In the genomic region with DNA sequence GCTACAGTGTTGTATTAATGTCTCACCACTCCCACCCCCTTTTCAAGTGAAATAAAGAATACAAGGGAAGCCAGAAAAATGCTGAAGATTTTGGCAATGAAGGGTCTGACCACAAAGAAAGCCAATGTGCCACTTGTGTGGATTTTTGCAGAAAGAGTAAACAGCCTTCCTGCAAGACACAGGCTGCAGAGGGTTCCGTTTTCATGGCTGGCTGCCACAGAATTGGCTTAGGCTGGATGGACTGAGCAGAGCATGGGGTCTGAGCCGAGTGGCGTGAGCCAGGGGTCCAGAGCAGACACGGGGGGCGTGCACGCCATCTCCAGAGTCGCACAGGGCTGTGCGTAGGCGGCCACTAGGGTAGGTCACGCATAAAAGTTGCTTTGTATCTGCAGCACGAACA, we compare ENCODE assay signal across 13 cellular contexts.
DNase-seq lines count a peak whose midpoint lies in the region; ATAC-seq and TF ChIP-seq lines count a peak whose summit lies in the region.
"Had no signal": no experiment of that assay in that cellular context is flagged by ENCODE, and none has a peak within 500 bp of the region (broad histone marks: within the 10 kb centered on the region; RNA-seq: fewer than 3 reads in every experiment).

No MANE protein-coding gene starts in this region.

- H3K9me1 ChIP-seq in IMR-90 (ENCODE audit: insufficient read depth, low read length): no peaks in the 10 kb centered on the region

- in situ Hi-C loops in IMR-90 (cut with MboI; ENCODE audit: low sequenced_read_pairs): no loop called here
- in situ Hi-C loops in mammary epithelial cell (cut with MboI; ENCODE audit: low sequenced_read_pairs in 2 of 2): no loop called here

- H2BK20ac ChIP-seq in IMR-90 (ENCODE audit: low read depth, low read length): no peak overlapping the region

- no peak overlapping the region for H2BK5ac ChIP-seq in IMR-90 (ENCODE audit: low read depth, low read length, poor library complexity, severe bottlenecking)

- DNase-seq in IMR-90: peak; percentile 4
- no peak for DNase-seq in mammary epithelial cell
- DNase-seq in medulla oblongata (ENCODE audit: extremely low spot score): peak; percentile 8
- DNase-seq in thoracic aorta (ENCODE audit: low spot score): no peak
- no peak for DNase-seq in right lobe of liver
- DNase-seq in NCI-H748 (lab: John Stamatoyannopoulos, UW; ENCODE audit: unreplicated experiment): no peak
- no peak for DNase-seq in aorta
- DNase-seq: activated CD4-positive, CD25-positive, alpha-beta regulatory T cell treated with anti-CD3 and anti-CD28 coated beads, Interleukin-2, amount 50 U/mL, for 72 hours; activated effector memory CD4-positive, alpha-beta T cell treated with Interleukin-2 at 50 U/mL for 16 hours; naive B cell; SHP77 treated with DMSO at 0.1 percent for 48 hours; stimulated activated CD4-positive, alpha-beta T cell treated with anti-CD3 and anti-CD28 coated beads, Interleukin-4, amount 100 ng/mL, for 4 hours had no signal

- dilution Hi-C loops in IMR-90 (cut with HindIII; ENCODE audit: low sequenced_read_pairs, unreplicated experiment) (no loop called here), mammary epithelial cell (cut with HindIII; ENCODE audit: low sequenced_read_pairs) (no loop called here)

- H3K36me3 ChIP-seq in IMR-90 (ENCODE audit: control insufficient read depth, insufficient read depth, low read length): no peaks in the 10 kb centered on the region
- no peaks in the 10 kb centered on the region for H3K36me3 ChIP-seq in mammary epithelial cell (ENCODE audit: insufficient read depth, low read length)
- no peaks in the 10 kb centered on the region for H3K36me3 ChIP-seq in thoracic aorta
- H3K36me3 ChIP-seq in right lobe of liver: no peaks in the 10 kb centered on the region
- H3K36me3 ChIP-seq in aorta (ENCODE audit: control insufficient read depth in 1 of 2, insufficient read depth in 2 of 2, low read length in 1 of 2): no peaks in the 10 kb centered on the region

- no peak overlapping the region for H2BK15ac ChIP-seq in IMR-90 (ENCODE audit: low read depth, low read length)

- H4K5ac ChIP-seq in IMR-90 (ENCODE audit: low read depth, low read length): no peak overlapping the region

- POLR2A ChIA-PET in IMR-90 (lab: Charles Lee; ENCODE audit: unreplicated experiment): no interaction called here

- H2AK5ac ChIP-seq in IMR-90 (ENCODE audit: low read depth, low read length): no peak overlapping the region

- no peak overlapping the region for H3K56ac ChIP-seq in IMR-90 (ENCODE audit: extremely low read depth, insufficient read depth, low read length)

- no peak for TF ChIP-seq RAD21 in IMR-90 (IDR thresholded peaks at IDR 0.05; ENCODE audit: low read length)

- H2AK9ac ChIP-seq in IMR-90 (replicated peaks; ENCODE audit: low read depth, low read length, poor library complexity): no peak overlapping the region

- intact Hi-C loops in IMR-90 (cut with micrococcal nuclease): loop anchor here (5.0 kb wide), 1 partner anchor 101 kb away; no protein-coding TSS in a partner anchor
- intact Hi-C loops in mammary epithelial cell (cut with micrococcal nuclease): no loop called here
- intact Hi-C loops in right lobe of liver (cut with DNase I): no loop called here
- intact Hi-C loops in aorta (cut with DNase I): no loop called here

- H4K8ac ChIP-seq in IMR-90 (ENCODE audit: low read depth in 2 of 2, low read length in 2 of 2): no peak overlapping the region

- no peak overlapping the region for H3K4ac ChIP-seq in IMR-90 (ENCODE audit: low read depth, low read length)

- TF ChIP-seq CTCF in IMR-90 (conservative IDR thresholded peaks at IDR 0.05; ENCODE audit: low read depth, low read length): no peak
- TF ChIP-seq CTCF in mammary epithelial cell (conservative IDR thresholded peaks at IDR 0.05 in 1 of 2, IDR thresholded peaks at IDR 0.05 in 1 of 2; ENCODE audit: extremely low read depth in 1 of 2, insufficient read depth in 1 of 2, low read depth in 1 of 2, low read length in 2 of 2): no peak
- no peak for TF ChIP-seq CTCF in thoracic aorta (IDR thresholded peaks at IDR 0.05)
- no peak for TF ChIP-seq CTCF in right lobe of liver (IDR thresholded peaks at IDR 0.05)

- TF ChIP-seq POLR2A in IMR-90 (IDR thresholded peaks at IDR 0.05; ENCODE audit: low read depth, low read length) (no peak), right lobe of liver (IDR thresholded peaks at IDR 0.05) (no peak)

- no peak overlapping the region for H3K14ac ChIP-seq in IMR-90 (replicated peaks; ENCODE audit: low read depth, low read length)

- no peaks in the 10 kb centered on the region for H3K79me1 ChIP-seq in IMR-90 (ENCODE audit: low read depth in 1 of 2, low read length in 2 of 2)

- no peak overlapping the region for H3K18ac ChIP-seq in IMR-90 (ENCODE audit: low read depth, low read length)

- H3K4me2 ChIP-seq in IMR-90 (ENCODE audit: low read depth, low read length) (peak overlapping the region; percentile 81), mammary epithelial cell (ENCODE audit: insufficient read depth, low read depth, low read length) (peak overlapping the region; percentile 62)

- 20% methylated on average over 11 of the region's 11 CpGs; no CpG with 5 or more reads in 1 of the 2 experiments for WGBS in IMR-90 (ENCODE audit: extremely low coverage in 2 of 2, insufficient read length in 1 of 2), 2 experiments
- WGBS in mammary epithelial cell (ENCODE audit: low coverage, missing lambda C conversion rate): 1% methylated on average over 9 of the region's 11 CpGs
- 49% methylated on average over 6 of the region's 11 CpGs for WGBS in right lobe of liver (ENCODE audit: insufficient coverage, low coverage, low lambda C conversion rate, missing lambda C conversion rate)
- WGBS in aorta, 2 donors: 8 to 16% methylated on average over 11 of the region's 11 CpGs

- no peaks in the 10 kb centered on the region for H3K4me1 ChIP-seq in IMR-90 (ENCODE audit: control insufficient read depth, insufficient read depth, low read length)
- peaks cover 2% of the 10 kb centered on the region for H3K4me1 ChIP-seq in mammary epithelial cell (ENCODE audit: insufficient read depth, low read length)
- peaks cover 0 to 7% of the 10 kb centered on the region in 2 donors for H3K4me1 ChIP-seq in thoracic aorta (ENCODE audit: control insufficient read depth in 1 of 2, low read depth in 2 of 2)
- no peaks in the 10 kb centered on the region for H3K4me1 ChIP-seq in right lobe of liver
- H3K4me1 ChIP-seq in aorta (ENCODE audit: control insufficient read depth in 1 of 2, insufficient read depth in 2 of 2, low read length in 2 of 2): no peaks in the 10 kb centered on the region

- H3K9ac ChIP-seq in IMR-90 (ENCODE audit: low read depth, low read length) (no peak overlapping the region), mammary epithelial cell (ENCODE audit: insufficient read depth, low read length) (no peak overlapping the region)

- H2AFZ ChIP-seq in IMR-90 (replicated peaks; ENCODE audit: low read length, poor library complexity): no peak overlapping the region
- H2AFZ ChIP-seq in mammary epithelial cell (ENCODE audit: low read depth, low read length): peak overlapping the region; percentile 86

- H3K27me3 ChIP-seq in IMR-90 (ENCODE audit: control insufficient read depth, insufficient read depth, low read length): peaks cover 2% of the 10 kb centered on the region
- H3K27me3 ChIP-seq in mammary epithelial cell (ENCODE audit: insufficient read depth, low read length): peaks cover 3% of the 10 kb centered on the region
- H3K27me3 ChIP-seq in thoracic aorta (replicated peaks; ENCODE audit: insufficient read depth): no peaks in the 10 kb centered on the region
- H3K27me3 ChIP-seq in right lobe of liver: no peaks in the 10 kb centered on the region
- H3K27me3 ChIP-seq in aorta (ENCODE audit: control insufficient read depth in 1 of 2, insufficient read depth in 2 of 2, low read length in 1 of 2): no peaks in the 10 kb centered on the region

- H3K4me3 ChIP-seq in IMR-90 (ENCODE audit: insufficient read depth, low read depth, low read length) (peak overlapping the region; percentile 41; the same call in 1 of the 2 replicates), mammary epithelial cell (replicated peaks in 1 of 3; ENCODE audit: insufficient read depth in 1 of 3, low read depth in 2 of 3, low read length in 3 of 3) (no peak overlapping the region), thoracic aorta (peak overlapping the region; percentile 66), right lobe of liver (no peak overlapping the region), aorta (ENCODE audit: low read length in 2 of 2) (peak overlapping the region in 1 of 2 donors; percentile 16)

- CTCF ChIA-PET in IMR-90 (lab: Yijun Ruan, JAX): interaction anchor here (0.6 kb wide), 1 partner anchor 988 kb away, joined by 3 read pairs; no protein-coding TSS in a partner anchor
- CTCF ChIA-PET in mammary epithelial cell (lab: Charles Lee; ENCODE audit: low non-redundant PET): no interaction called here

- H2BK120ac ChIP-seq in IMR-90 (ENCODE audit: low read depth, low read length): no peak overlapping the region

- H4K91ac ChIP-seq in IMR-90 (ENCODE audit: insufficient read depth, low read depth, low read length): no peak overlapping the region

- peak; percentile 57 for ATAC-seq in IMR-90 (ENCODE audit: low read depth)
- ATAC-seq in thoracic aorta (ENCODE audit: insufficient number of reproducible peaks, low FRiP score, low read depth): no peak
- ATAC-seq in right lobe of liver: no peak
- no peak for ATAC-seq in HG03378 (IDR thresholded peaks at IDR 0.05; ENCODE audit: unreplicated experiment)
- no peak for ATAC-seq in aorta (ENCODE audit: low FRiP score)

- no peak overlapping the region for H3K23ac ChIP-seq in IMR-90 (ENCODE audit: low read depth, low read length)

- H4K20me1 ChIP-seq in IMR-90 (ENCODE audit: insufficient read depth, low read length): no peaks in the 10 kb centered on the region
- no peaks in the 10 kb centered on the region for H4K20me1 ChIP-seq in mammary epithelial cell (ENCODE audit: insufficient read depth, low read length)

- BruUV-seq in IMR-90 (replicated peaks; lab: Mats Ljungman, UMichigan): no TSS peak
- BruUV-seq in mammary epithelial cell (replicated peaks; lab: Mats Ljungman, UMichigan): no TSS peak

- no peaks in the 10 kb centered on the region for H3K9me3 ChIP-seq in IMR-90 (ENCODE audit: control insufficient read depth, insufficient read depth, low read length)
- H3K9me3 ChIP-seq in mammary epithelial cell (replicated peaks; ENCODE audit: insufficient read depth, low read length): no peaks in the 10 kb centered on the region
- no peaks in the 10 kb centered on the region for H3K9me3 ChIP-seq in thoracic aorta
- no peaks in the 10 kb centered on the region for H3K9me3 ChIP-seq in right lobe of liver
- H3K9me3 ChIP-seq in aorta (ENCODE audit: control insufficient read depth, low read length): no peaks in the 10 kb centered on the region

- H3K79me2 ChIP-seq in mammary epithelial cell (ENCODE audit: insufficient read depth, low read length): no peaks in the 10 kb centered on the region

- H3K27ac ChIP-seq in IMR-90 (ENCODE audit: insufficient read depth, low read length) (no peak overlapping the region), mammary epithelial cell (ENCODE audit: insufficient read depth, low read depth, low read length) (no peak overlapping the region), thoracic aorta (no peak overlapping the region), right lobe of liver (no peak overlapping the region), aorta (ENCODE audit: low read depth in 1 of 2, low read length in 2 of 2) (no peak overlapping the region)

Comparison
In these comparisons a context has a peak if more than half of its experiments do, and no peak if none do; other contexts are left out.
1. DNase-seq: peak in IMR-90 (single experiment) and medulla oblongata (single experiment); none in mammary epithelial cell (single experiment), thoracic aorta (single experiment), right lobe of liver (0 of 3), NCI-H748 (single experiment) and aorta (0 of 2).
2. H3K4me3 ChIP-seq: peak in IMR-90 (single experiment) and thoracic aorta (single experiment); none in mammary epithelial cell (0 of 3) and right lobe of liver (0 of 3).